Comparison of ENCODE assay signal across 8 cellular contexts in the genomic region with DNA sequence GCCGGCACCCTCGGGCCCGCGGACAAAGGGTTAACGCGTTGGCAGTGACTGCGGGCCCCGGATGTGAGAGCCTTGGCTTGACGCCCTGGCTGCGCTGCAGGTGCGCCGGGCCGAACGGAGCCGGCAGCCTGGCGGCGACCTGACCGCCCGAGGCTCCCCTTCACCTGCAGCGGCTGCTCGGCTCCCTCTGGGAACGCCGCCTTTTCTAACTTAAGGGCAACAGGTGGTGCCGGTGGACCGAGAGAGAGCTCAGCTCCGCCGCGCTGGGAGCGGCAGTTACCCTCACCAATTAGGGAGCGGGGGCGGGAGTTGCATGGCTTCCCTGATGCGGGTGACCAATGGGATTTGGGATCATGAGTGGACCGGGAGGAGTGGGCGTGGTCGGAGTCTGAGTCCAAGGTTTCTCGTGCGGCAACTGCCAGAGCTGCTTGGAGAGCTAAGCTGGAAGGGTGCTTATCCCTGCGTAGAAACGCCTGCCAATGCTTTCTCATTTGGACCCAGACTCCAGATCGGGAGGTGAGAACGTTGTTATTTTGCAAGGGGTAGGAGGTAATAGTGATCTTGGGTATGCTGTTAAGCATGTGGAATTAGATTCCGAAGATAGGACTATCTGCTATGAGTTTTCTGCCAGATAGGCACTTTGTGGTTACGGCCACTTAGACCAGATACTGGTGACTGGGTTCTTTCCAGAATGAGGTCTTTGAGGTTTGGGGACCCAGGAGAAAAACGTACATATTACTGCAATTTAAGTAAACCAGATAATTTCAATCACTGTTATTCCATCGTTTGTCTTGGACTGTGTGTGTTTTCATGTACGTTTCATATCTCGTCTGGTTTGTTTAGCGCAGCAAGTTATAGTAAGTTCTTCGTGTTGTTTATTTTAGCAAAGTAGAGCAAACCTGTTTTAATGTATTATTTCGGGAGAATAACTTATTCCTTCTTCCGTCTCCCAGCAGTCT. TPM values are rescaled to one million over a fixed set of nuclear protein-coding genes. Genes with fewer than 3 reads are reported as not detected.
DNase-seq lines count a peak whose midpoint lies in the region; ATAC-seq, FAIRE-seq and TF ChIP-seq lines count a peak whose summit lies in the region.

A gene with protein sequence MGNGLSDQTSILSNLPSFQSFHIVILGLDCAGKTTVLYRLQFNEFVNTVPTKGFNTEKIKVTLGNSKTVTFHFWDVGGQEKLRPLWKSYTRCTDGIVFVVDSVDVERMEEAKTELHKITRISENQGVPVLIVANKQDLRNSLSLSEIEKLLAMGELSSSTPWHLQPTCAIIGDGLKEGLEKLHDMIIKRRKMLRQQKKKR (plus strand): TSS at position 421 of the 959 bp plus-strand sequence. CDS start 622 bp downstream, outside the sequence.

- CTCF ChIA-PET in AG04450 (lab: Charles Lee) = interaction anchor here (0.6 to 9.8 kb wide), 84 partner anchors 9 to 652 kb away, joined by 3 to 104 read pairs (median 5); no protein-coding TSS in a partner anchor

- TF ChIP-seq CTCF in AG04450 (IDR thresholded peaks at IDR 0.05; ENCODE audit: low read depth, low read length) = peak; percentile 29; the same call in 1 of the 2 replicates

- in situ Hi-C loops in GM18951 (cut with MboI; ENCODE audit: low sequenced_read_pairs, unreplicated experiment) = no loop called here

- peak; percentile 88 for ATAC-seq in HG03196 (IDR thresholded peaks at IDR 0.05; ENCODE audit: unreplicated experiment)

- peak within 1 kb of the TSS; percentile 79 for H3K27ac ChIP-seq in AG04450 (ENCODE audit: low read depth, low read length)

- TF ChIP-seq POLR2A in GM18951 (IDR thresholded peaks at IDR 0.05; ENCODE audit: extremely low read depth, insufficient read depth, insufficient read length) = peak; percentile 39

- H3K27me3 ChIP-seq in AG04450 (ENCODE audit: control insufficient read depth, insufficient read depth, low read length) = no peaks in the 10 kb centered on the region

- FAIRE-seq in islet of Langerhans (lab: Jason Lieb, UNC) = peak; percentile 60

- DNase-seq in AG04450 (ENCODE audit: low read depth, low spot score) (peak; percentile 96), NCI-H345 (lab: John Stamatoyannopoulos, UW) (peak; percentile 99), cerebellar nuclear complex (lab: John Stamatoyannopoulos, UW) (peak; percentile 48 to 85)
- peak; percentile 84 for DNase-seq in activated CD4-positive, CD25-positive, alpha-beta regulatory T cell treated with anti-CD3 and anti-CD28 coated beads, Interleukin-2, amount 50 U/mL, for 72 hours
- DNase-seq in stimulated activated CD4-positive, alpha-beta T cell treated with anti-CD3 and anti-CD28 coated beads, Interleukin-12 subunit alpha, Interleukin-12 subunit beta, amount 100 ng/mL, for 24 hours (ENCODE audit: low read depth in 2 of 2) = peak; percentile 82 to 94

- POLR2A ChIA-PET in AG04450 (lab: Yijun Ruan, JAX) = interaction anchor here (0.7 to 1.6 kb wide), 8 partner anchors 8 to 363 kb away, joined by 3 to 13 read pairs (median 4); no protein-coding TSS in a partner anchor

- no peaks in the 10 kb centered on the region; the same call in 1 of the 2 replicates for H3K9me3 ChIP-seq in AG04450 (ENCODE audit: control insufficient read depth, insufficient read depth, low read length)

- peak within 1 kb of the TSS; percentile 88 for H3K4me3 ChIP-seq in AG04450 (ENCODE audit: low read depth, low read length)

RNA-seq across cellular contexts. Expression of the gene that starts here (rescaled TPM):
- 18.3 and 31.0 TPM in 2 replicates for polyA plus RNA-seq in AG04450 (2011; rRNA removed)
- 7.4 and 18.2 TPM in 2 replicates for polyA minus RNA-seq in AG04450 (2011; rRNA and poly(A)+ RNA removed)

Comparison
In these comparisons a context has a peak if more than half of its experiments do, and no peak if none do; other contexts are left out.
1. Peak in every context shown above with its lines: DNase-seq, ATAC-seq, H3K4me3 ChIP-seq and H3K27ac ChIP-seq.